Comparison of ENCODE assay signal across 1 cellular context in the genomic region with DNA sequence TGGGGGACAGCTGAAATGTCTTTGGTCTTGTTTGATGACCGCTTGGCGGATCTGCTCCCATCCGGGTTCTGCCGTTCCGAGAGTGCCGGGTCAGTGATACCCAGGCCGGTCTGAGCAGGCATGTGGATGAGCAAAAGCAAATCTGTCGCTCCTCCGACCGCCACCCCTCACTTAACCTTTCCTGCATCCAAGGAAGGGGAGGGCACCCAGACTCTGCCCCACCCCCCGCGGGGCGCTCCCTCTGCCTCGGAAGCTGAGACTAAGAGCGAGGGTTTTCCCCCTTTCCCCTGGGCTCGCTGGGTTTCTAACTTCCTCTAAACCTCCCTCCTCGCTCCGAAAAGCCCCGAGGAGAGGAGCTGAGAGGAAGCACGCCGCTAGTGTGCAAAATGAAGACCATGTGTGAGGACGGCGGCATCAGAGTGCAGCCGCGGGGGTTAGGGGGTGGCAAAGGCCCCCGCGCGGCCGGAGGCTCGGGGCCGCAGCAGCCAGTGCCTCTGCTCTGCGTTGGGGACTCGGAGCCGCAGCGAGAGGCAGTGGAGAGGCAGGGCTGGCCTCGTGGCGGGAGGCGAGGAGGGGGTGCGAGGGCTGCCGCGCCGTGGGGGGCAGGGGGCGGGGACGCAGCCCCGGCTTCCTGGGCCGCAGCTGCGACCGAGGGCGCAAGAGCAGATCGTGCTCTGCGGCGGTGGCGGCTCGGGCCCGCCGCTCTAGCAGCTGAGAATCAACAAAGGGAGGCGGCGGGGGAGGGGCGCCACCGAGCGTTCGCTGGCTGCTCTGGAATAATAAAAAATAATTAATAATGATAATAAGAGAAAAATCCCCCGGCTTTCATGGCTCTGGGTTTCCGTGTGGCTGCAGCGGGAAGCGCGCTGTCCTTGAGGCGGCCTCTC.
A peak's percentile ranks its signal among the peaks of the same experiment; 100 is the strongest.
TF ChIP-seq lines count a peak whose summit lies in the region.

No MANE protein-coding gene starts in this region.

TF ChIP-seq in GM12878, 131 proteins besides CTCF, POLR2A, EP300 and RAD21 (continued from another document):
- TF ChIP-seq, protein P1, sequence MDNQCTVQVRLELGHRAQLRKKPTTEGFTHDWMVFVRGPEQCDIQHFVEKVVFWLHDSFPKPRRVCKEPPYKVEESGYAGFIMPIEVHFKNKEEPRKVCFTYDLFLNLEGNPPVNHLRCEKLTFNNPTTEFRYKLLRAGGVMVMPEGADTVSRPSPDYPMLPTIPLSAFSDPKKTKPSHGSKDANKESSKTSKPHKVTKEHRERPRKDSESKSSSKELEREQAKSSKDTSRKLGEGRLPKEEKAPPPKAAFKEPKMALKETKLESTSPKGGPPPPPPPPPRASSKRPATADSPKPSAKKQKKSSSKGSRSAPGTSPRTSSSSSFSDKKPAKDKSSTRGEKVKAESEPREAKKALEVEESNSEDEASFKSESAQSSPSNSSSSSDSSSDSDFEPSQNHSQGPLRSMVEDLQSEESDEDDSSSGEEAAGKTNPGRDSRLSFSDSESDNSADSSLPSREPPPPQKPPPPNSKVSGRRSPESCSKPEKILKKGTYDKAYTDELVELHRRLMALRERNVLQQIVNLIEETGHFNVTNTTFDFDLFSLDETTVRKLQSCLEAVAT (IDR thresholded peaks at IDR 0.05) = no peak
- TF ChIP-seq MXI1 (IDR thresholded peaks at IDR 0.05; ENCODE audit: low read depth, low read length) (0 out of 2 replicates have a peak, but pooled peaks have one; percentile 20), RAD51 (IDR thresholded peaks at IDR 0.05) (no peak), IKZF1 (conservative IDR thresholded peaks at IDR 0.05) (peak; percentile 36), BHLHE40 (IDR thresholded peaks at IDR 0.05; ENCODE audit: borderline replicate concordance in 1 of 2, low read depth in 2 of 2, low read length in 1 of 2) (0 out of 4 replicates have a peak, but pooled peaks of 1 of the 2 experiments have one; percentile 11), ZBTB11 (CRISPR knock-in tag; IDR thresholded peaks at IDR 0.05) (no peak), POLR2AphosphoS2 (IDR thresholded peaks at IDR 0.05; ENCODE audit: low read depth, low read length) (no peak), NR2C2 (IDR thresholded peaks at IDR 0.05; ENCODE audit: borderline replicate concordance, control insufficient read depth, insufficient read length, low read depth) (no peak), SPI1 (IDR thresholded peaks at IDR 0.05; ENCODE audit: borderline replicate concordance, insufficient read depth, low read depth, low read length) (peak; percentile 15; the same call in 1 of the 2 replicates)
- TF ChIP-seq, protein P2, sequence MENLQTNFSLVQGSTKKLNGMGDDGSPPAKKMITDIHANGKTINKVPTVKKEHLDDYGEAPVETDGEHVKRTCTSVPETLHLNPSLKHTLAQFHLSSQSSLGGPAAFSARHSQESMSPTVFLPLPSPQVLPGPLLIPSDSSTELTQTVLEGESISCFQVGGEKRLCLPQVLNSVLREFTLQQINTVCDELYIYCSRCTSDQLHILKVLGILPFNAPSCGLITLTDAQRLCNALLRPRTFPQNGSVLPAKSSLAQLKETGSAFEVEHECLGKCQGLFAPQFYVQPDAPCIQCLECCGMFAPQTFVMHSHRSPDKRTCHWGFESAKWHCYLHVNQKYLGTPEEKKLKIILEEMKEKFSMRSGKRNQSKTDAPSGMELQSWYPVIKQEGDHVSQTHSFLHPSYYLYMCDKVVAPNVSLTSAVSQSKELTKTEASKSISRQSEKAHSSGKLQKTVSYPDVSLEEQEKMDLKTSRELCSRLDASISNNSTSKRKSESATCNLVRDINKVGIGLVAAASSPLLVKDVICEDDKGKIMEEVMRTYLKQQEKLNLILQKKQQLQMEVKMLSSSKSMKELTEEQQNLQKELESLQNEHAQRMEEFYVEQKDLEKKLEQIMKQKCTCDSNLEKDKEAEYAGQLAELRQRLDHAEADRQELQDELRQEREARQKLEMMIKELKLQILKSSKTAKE (IDR thresholded peaks at IDR 0.05; ENCODE audit: low read depth, poor library complexity, severe bottlenecking) = no peak
